23 cellular contexts compared by ENCODE assay signal in genomic region chr6:151437401-151437800, GRCh38. TPM values are rescaled to one million over a fixed set of nuclear protein-coding genes. Genes with fewer than 3 reads are reported as not detected.
A peak's percentile ranks its signal among the peaks of the same experiment; 100 is the strongest.
DNase-seq lines count a peak whose midpoint lies in the region; ATAC-seq and TF ChIP-seq lines count a peak whose summit lies in the region.
"Had no signal": no experiment of that assay in that cellular context is flagged by ENCODE, and none has a peak within 500 bp of the region (broad histone marks: within the 10 kb centered on the region; RNA-seq: fewer than 3 reads in every experiment).

No MANE protein-coding gene starts in this region.

- H3K9ac ChIP-seq in mammary epithelial cell (ENCODE audit: insufficient read depth, low read length) = no peak overlapping the region

- H3K4me1 ChIP-seq in mammary epithelial cell (ENCODE audit: insufficient read depth, low read length) (peaks cover 8% of the 10 kb centered on the region), foreskin keratinocyte (no peaks in the 10 kb centered on the region)
- H3K4me1 ChIP-seq: breast epithelium had no signal

- TF ChIP-seq CTCF in MCF 10A (IDR thresholded peaks at IDR 0.05; ENCODE audit: unreplicated experiment) (no peak), mammary epithelial cell (conservative IDR thresholded peaks at IDR 0.05 in 1 of 2, IDR thresholded peaks at IDR 0.05 in 1 of 2; ENCODE audit: extremely low read depth in 1 of 2, insufficient read depth in 1 of 2, low read depth in 1 of 2, low read length in 2 of 2) (no peak), astrocyte of the spinal cord (IDR thresholded peaks at IDR 0.05; ENCODE audit: low read depth, low read length) (no peak), foreskin keratinocyte (conservative IDR thresholded peaks at IDR 0.05) (no peak)

- dilution Hi-C loops in mammary epithelial cell (cut with HindIII; ENCODE audit: low sequenced_read_pairs) = no loop called here

- in situ Hi-C loops in mammary epithelial cell (cut with MboI; ENCODE audit: low sequenced_read_pairs in 2 of 2) = loop anchor here in 1 of 2 donors (25.0 kb wide), 1 partner anchor 825 kb away; no protein-coding TSS in a partner anchor
- in situ Hi-C loops in astrocyte of the spinal cord (cut with HindIII; ENCODE audit: low sequenced_read_pairs) = no loop called here
- in situ Hi-C loops in KBM-7 (cut with MboI; ENCODE audit: low pct_unique_long_range_greater_than_20kb, low sequenced_read_pairs) = no loop called here

- H3K27me3 ChIP-seq in mammary epithelial cell (ENCODE audit: insufficient read depth, low read length) (no peaks in the 10 kb centered on the region), foreskin keratinocyte (no peaks in the 10 kb centered on the region)
- H3K27me3 ChIP-seq: breast epithelium, spleen, testis had no signal

- BruUV-seq in MCF 10A (replicated peaks; lab: Mats Ljungman, UMichigan) (no TSS peak), mammary epithelial cell (replicated peaks; lab: Mats Ljungman, UMichigan) (no TSS peak)

- no peaks in the 10 kb centered on the region for H3K9me3 ChIP-seq in mammary epithelial cell (replicated peaks; ENCODE audit: insufficient read depth, low read length)
- H3K9me3 ChIP-seq: breast epithelium, spleen, testis had no signal

- no peaks in the 10 kb centered on the region for H3K27me3 Mint-ChIP-seq in MCF 10A (ENCODE audit: insufficient read depth, unreplicated experiment)
- H3K27me3 Mint-ChIP-seq: activated naive CD4-positive, alpha-beta T cell treated with anti-CD3 and anti-CD28 coated beads, Interleukin-2, amount 10 ng/mL, durations not matched to agents 7 days and 5 days; memory B cell; naive thymus-derived CD8-positive, alpha-beta T cell; T-cell had no signal

- peak; percentile 31 for ATAC-seq in foreskin keratinocyte
- no peak for ATAC-seq in HG02938 (IDR thresholded peaks at IDR 0.05; ENCODE audit: unreplicated experiment)
- ATAC-seq: naive thymus-derived CD8-positive, alpha-beta T cell; T-cell had no signal

- H3K9me3 Mint-ChIP-seq in MCF 10A (ENCODE audit: unreplicated experiment) = no peaks in the 10 kb centered on the region
- H3K9me3 Mint-ChIP-seq: activated naive CD4-positive, alpha-beta T cell treated with anti-CD3 and anti-CD28 coated beads, Interleukin-2, amount 10 ng/mL, durations not matched to agents 7 days and 5 days; memory B cell; naive thymus-derived CD8-positive, alpha-beta T cell; T-cell had no signal

- peaks cover 48% of the 10 kb centered on the region for H3K36me3 Mint-ChIP-seq in MCF 10A (ENCODE audit: insufficient read depth, unreplicated experiment)

- CTCF ChIA-PET in MCF 10A (lab: Yijun Ruan, JAX) = interaction anchor here (0.6 to 1.7 kb wide), 4 partner anchors 12 to 38 kb away, joined by 3 to 10 read pairs (median 4); no protein-coding TSS in a partner anchor
- CTCF ChIA-PET in mammary epithelial cell (lab: Charles Lee; ENCODE audit: low non-redundant PET) = no interaction called here

- H3K27ac ChIP-seq in mammary epithelial cell (ENCODE audit: insufficient read depth, low read depth, low read length) = no peak overlapping the region
- no peak overlapping the region for H3K27ac ChIP-seq in foreskin keratinocyte
- H3K27ac ChIP-seq: RWPE1, spleen, VCaP had no signal

- H3K36me3 ChIP-seq in mammary epithelial cell (ENCODE audit: insufficient read depth, low read length) = peaks cover 18% of the 10 kb centered on the region
- H3K36me3 ChIP-seq: breast epithelium had no signal

- POLR2A ChIA-PET in MCF 10A (lab: Yijun Ruan, JAX) = interaction anchor here (0.8 to 2.6 kb wide), 3 partner anchors 8 to 20 kb away, joined by 3 to 18 read pairs (median 13); partner anchors contain the start of gene RMND1

- no peak overlapping the region for H3K27ac Mint-ChIP-seq in MCF 10A (ENCODE audit: low read depth, unreplicated experiment)
- H3K27ac Mint-ChIP-seq: activated naive CD4-positive, alpha-beta T cell treated with anti-CD3 and anti-CD28 coated beads, Interleukin-2, amount 10 ng/mL, durations not matched to agents 7 days and 5 days; memory B cell; T-cell had no signal

- peak; percentile 30 for DNase-seq in MCF 10A (ENCODE audit: unreplicated experiment)
- no peak for DNase-seq in mammary epithelial cell
- peak; percentile 37 for DNase-seq in astrocyte of the spinal cord (ENCODE audit: low read depth, low spot score)
- peak in 1 of 2 donors; percentile 6 for DNase-seq in foreskin keratinocyte
- no peak for DNase-seq in kidney glomerular epithelial cell (lab: John Stamatoyannopoulos, UW)
- no peak for DNase-seq in KBM-7
- DNase-seq in SHP77 treated with DMSO at 0.1 percent for 48 hours (lab: John Stamatoyannopoulos, UW) = no peak
- DNase-seq: 8988T; activated CD4-positive, alpha-beta T cell treated with anti-CD3 and anti-CD28 coated beads, Interleukin-2, amount 50 U/mL, for 4 hours; activated naive CD4-positive, alpha-beta T cell treated with anti-CD3 and anti-CD28 coated beads, Interleukin-2, amount 10 ng/mL, durations not matched to agents 7 days and 5 days; activated T-cell treated with anti-CD3 and anti-CD28 coated beads, Interleukin-2, amount 50 U/mL, for 1 hour; C1 segment of cervical spinal cord; hippocampal formation; naive thymus-derived CD8-positive, alpha-beta T cell; NCI-H187; spleen; T-cell; testis had no signal

- H3K4me3 Mint-ChIP-seq in MCF 10A (ENCODE audit: unreplicated experiment) = no peak overlapping the region
- H3K4me3 Mint-ChIP-seq: activated naive CD4-positive, alpha-beta T cell treated with anti-CD3 and anti-CD28 coated beads, Interleukin-2, amount 10 ng/mL, durations not matched to agents 7 days and 5 days; memory B cell; T-cell had no signal

- H4K20me1 ChIP-seq in mammary epithelial cell (ENCODE audit: insufficient read depth, low read length) = no peaks in the 10 kb centered on the region

- H3K4me1 Mint-ChIP-seq in MCF 10A (ENCODE audit: insufficient read depth, unreplicated experiment) = peaks cover 18% of the 10 kb centered on the region

- H3K4me2 ChIP-seq in mammary epithelial cell (ENCODE audit: insufficient read depth, low read depth, low read length) = no peak overlapping the region

- no peak overlapping the region for H3K4me3 ChIP-seq in mammary epithelial cell (replicated peaks in 1 of 3; ENCODE audit: insufficient read depth in 1 of 3, low read depth in 2 of 3, low read length in 3 of 3)
- H3K4me3 ChIP-seq in astrocyte of the spinal cord (ENCODE audit: low read depth, low read length) = no peak overlapping the region
- H3K4me3 ChIP-seq: breast epithelium, spleen, testis had no signal

- peaks cover 63% of the 10 kb centered on the region for H3K79me2 ChIP-seq in mammary epithelial cell (ENCODE audit: insufficient read depth, low read length)

- intact Hi-C loops in MCF 10A (cut with micrococcal nuclease) = no loop called here
- intact Hi-C loops in mammary epithelial cell (cut with micrococcal nuclease) = no loop called here

- no peak overlapping the region for H2AFZ ChIP-seq in mammary epithelial cell (ENCODE audit: low read depth, low read length)

RNA-seq across cellular contexts. Expression of gene RMND1, which starts 14.5 kb away (rescaled TPM):
- total RNA-seq in MCF 10A (2022) = 32.9 and 37.6 TPM in 2 replicates
- total RNA-seq in mammary epithelial cell = 10 to 100 TPM; 15.7 to 26.7 TPM
- polyA plus RNA-seq in mammary epithelial cell = 13.3 TPM
- 3.8 TPM for polyA minus RNA-seq in mammary epithelial cell
- total RNA-seq in foreskin keratinocyte = 19.0 and 20.0 TPM in 2 replicates
- 19.6 and 19.9 TPM in 2 replicates for polyA plus RNA-seq in foreskin keratinocyte

RNA-seq across cellular contexts. Expression of gene ZBTB2, which starts 46.0 kb away (rescaled TPM):
- total RNA-seq in MCF 10A (2022) (10.7 and 15.6 TPM in 2 replicates), mammary epithelial cell (10 to 100 TPM in 1 of 2 donors, 1 to 10 TPM in 1; 5.0 to 16.1 TPM), foreskin keratinocyte (15.9 and 16.5 TPM in 2 replicates)
- polyA plus RNA-seq in mammary epithelial cell (14.6 TPM), foreskin keratinocyte (6.6 and 8.1 TPM in 2 replicates)
- 22.4 TPM for polyA minus RNA-seq in mammary epithelial cell

RNA-seq across cellular contexts. Expression of gene CCDC170, which starts 56.4 kb away (rescaled TPM):
- not detected in 2 replicates for total RNA-seq in MCF 10A (2022)
- total RNA-seq in mammary epithelial cell = not detected
- polyA plus RNA-seq in mammary epithelial cell = 0.05 TPM
- polyA minus RNA-seq in mammary epithelial cell = not detected
- total RNA-seq in foreskin keratinocyte = 0.41 TPM in 1 of 2 replicates, not detected in the other
- 0.02 and 0.03 TPM in 2 replicates for polyA plus RNA-seq in foreskin keratinocyte
- total RNA-seq: naive thymus-derived CD8-positive, alpha-beta T cell had no signal

Comparison
In these comparisons a context has a peak if more than half of its experiments do, and no peak if none do; other contexts are left out.
1. DNase-seq: peak in MCF 10A (single experiment) and astrocyte of the spinal cord (single experiment); none in mammary epithelial cell (single experiment), kidney glomerular epithelial cell (single experiment), KBM-7 (single experiment) and SHP77 treated with DMSO at 0.1 percent for 48 hours (single experiment).